In the genomic region with DNA sequence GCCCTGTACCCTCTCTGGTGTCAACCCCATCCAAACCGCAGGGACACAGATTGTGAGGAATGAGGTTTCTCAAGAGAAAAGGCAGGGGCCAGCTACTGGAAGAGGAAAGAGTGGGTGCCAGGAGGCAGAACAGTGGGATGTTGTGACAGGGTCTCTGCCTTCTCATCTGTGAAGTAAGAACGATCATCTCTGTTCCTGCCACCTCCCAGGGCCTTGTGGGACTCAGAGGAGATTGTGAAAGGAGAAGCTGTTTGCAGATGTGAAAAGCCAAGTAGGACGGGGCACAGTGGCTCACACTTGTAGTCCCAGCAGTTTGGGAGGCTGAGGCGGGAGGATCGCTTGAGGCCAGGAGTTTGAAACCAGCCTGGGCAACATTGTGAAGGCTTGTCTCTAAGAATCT, we compare ENCODE assay signal across 20 cellular contexts. TPM values are rescaled to one million over a fixed set of nuclear protein-coding genes. Genes with fewer than 3 reads are reported as not detected.
DNase-seq lines count a peak whose midpoint lies in the region; ATAC-seq, FAIRE-seq and TF ChIP-seq lines count a peak whose summit lies in the region.
"Had no signal": no experiment of that assay in that cellular context is flagged by ENCODE, and none has a peak within 500 bp of the region (broad histone marks: within the 10 kb centered on the region; RNA-seq: fewer than 3 reads in every experiment).

No MANE protein-coding gene starts in this region.

- no peak for DNase-seq in A549 (ENCODE audit: low read depth in 1 of 2, low spot score in 1 of 2)
- no peak for DNase-seq in neuronal stem cell (ENCODE audit: low spot score)
- DNase-seq in amygdala (lab: John Stamatoyannopoulos, UW): no peak
- no peak for DNase-seq in D721Med (ENCODE audit: insufficient read length, low spot score)
- DNase-seq: ACHN, EL, GF-D8, NCI-H1105 treated with DMSO at 0.1 percent for 48 hours, NCI-H2029 treated with DMSO at 0.1 percent for 48 hours, NCI-H2171, NCI-H345, NCI-H526 treated with DMSO at 0.1 percent for 48 hours, SHP77, SK-N-SH had no signal

- TF ChIP-seq EP300 in A549 (IDR thresholded peaks at IDR 0.05) (no peak), gastroesophageal sphincter (IDR thresholded peaks at IDR 0.05) (no peak)

- H3K4me3 ChIP-seq in A549 (no peak overlapping the region), BLaER1 (no peak overlapping the region), neuronal stem cell (ENCODE audit: low read length in 2 of 2) (no peak overlapping the region), gastroesophageal sphincter (no peak overlapping the region)

- peaks cover 56% of the 10 kb centered on the region for H4K20me1 ChIP-seq in BLaER1

- TF ChIP-seq POLR2A in A549 (IDR thresholded peaks at IDR 0.05; ENCODE audit: low read length) (no peak), gastroesophageal sphincter (IDR thresholded peaks at IDR 0.05) (no peak)

- H3K36me3 ChIP-seq in BLaER1 (peaks cover 91% of the 10 kb centered on the region), neuronal stem cell (replicated peaks in 1 of 2; ENCODE audit: control insufficient read depth in 2 of 2, insufficient read depth in 2 of 2, low read length in 2 of 2) (peaks cover 20 to 82% of the 10 kb centered on the region in 2 donors), gastroesophageal sphincter (peaks cover 0 to 75% of the 10 kb centered on the region in 2 donors)

- no peak overlapping the region for H3K4me3 Mint-ChIP-seq in activated T-helper 17 cell treated with anti-CD3 and anti-CD28 coated beads, Interleukin-2, amount 50 U/mL, for 72 hours
- H3K4me3 Mint-ChIP-seq: CD14-positive monocyte, IgD-negative memory B cell had no signal

- peak overlapping the region; percentile 11 to 100; a peak in 3 of 6 replicates for H3K27ac ChIP-seq in A549
- H3K27ac ChIP-seq in BLaER1: 0 out of 2 replicates have a peak overlapping the region, but pooled peaks have one; percentile 6
- H3K27ac ChIP-seq in neuronal stem cell (replicated peaks; ENCODE audit: low read length): no peak overlapping the region
- no peak overlapping the region for H3K27ac ChIP-seq in gastroesophageal sphincter

- POLR2A ChIA-PET in A549 (lab: Yijun Ruan, JAX): no interaction called here

- TF ChIP-seq RAD21 in A549 (conservative IDR thresholded peaks at IDR 0.05 in 1 of 2, IDR thresholded peaks at IDR 0.05 in 1 of 2): no peak

- H2BK5ac ChIP-seq in neuronal stem cell (ENCODE audit: low read length): no peak overlapping the region

- H3K79me1 ChIP-seq in neuronal stem cell (ENCODE audit: low read depth, low read length): peaks cover 7% of the 10 kb centered on the region

- FAIRE-seq in A549 (lab: Jason Lieb, UNC) (no peak), D721Med (lab: Jason Lieb, UNC) (no peak)
- FAIRE-seq: H1 had no signal

- H3K4me1 ChIP-seq in A549 (peaks cover 40% of the 10 kb centered on the region), BLaER1 (peaks cover 40% of the 10 kb centered on the region), neuronal stem cell (ENCODE audit: control insufficient read depth in 2 of 2, insufficient read depth in 1 of 2, low read depth in 1 of 2, low read length in 2 of 2) (peaks cover 8% of the 10 kb centered on the region in 2 donors), gastroesophageal sphincter (peaks cover 0 to 28% (median 9%) of the 10 kb centered on the region in 3 donors)

- no peaks in the 10 kb centered on the region for H3K9me3 Mint-ChIP-seq in activated T-helper 17 cell treated with anti-CD3 and anti-CD28 coated beads, Interleukin-2, amount 50 U/mL, for 72 hours
- H3K9me3 Mint-ChIP-seq: IgD-negative memory B cell had no signal

- H3K4me2 ChIP-seq in A549: no peak overlapping the region
- no peak overlapping the region for H3K4me2 ChIP-seq in BLaER1
- H3K4me2 ChIP-seq in neuronal stem cell (ENCODE audit: insufficient read depth, low read length, poor library complexity, severe bottlenecking): no peak overlapping the region
- H3K4me2 ChIP-seq: SK-N-SH had no signal

- no peak overlapping the region for H4K8ac ChIP-seq in neuronal stem cell (ENCODE audit: low read depth, low read length)

- CTCF ChIA-PET in A549 (lab: Yijun Ruan, JAX): interaction anchor here (0.9 to 25.8 kb wide), 7 partner anchors 10 to 227 kb away, joined by 3 to 480 read pairs (median 106); a partner anchor contains a TSS

- H3K18ac ChIP-seq in neuronal stem cell (ENCODE audit: low read length): no peak overlapping the region

- no peak overlapping the region for H2BK120ac ChIP-seq in neuronal stem cell (ENCODE audit: low read depth, low read length)

- no peak overlapping the region for H3K23ac ChIP-seq in neuronal stem cell (ENCODE audit: low read depth, low read length, poor library complexity)

- no peak overlapping the region for H2AK5ac ChIP-seq in neuronal stem cell (ENCODE audit: low read depth, low read length)

- no peak overlapping the region for H2AFZ ChIP-seq in neuronal stem cell (ENCODE audit: low read length)

- no peak overlapping the region for H2BK15ac ChIP-seq in neuronal stem cell (ENCODE audit: low read length)

- no peaks in the 10 kb centered on the region for H3K27me3 Mint-ChIP-seq in activated T-helper 17 cell treated with anti-CD3 and anti-CD28 coated beads, Interleukin-2, amount 50 U/mL, for 72 hours
- H3K27me3 Mint-ChIP-seq: IgD-negative memory B cell had no signal

- H3K9me3 ChIP-seq in A549 (no peaks in the 10 kb centered on the region), BLaER1 (no peaks in the 10 kb centered on the region), neuronal stem cell (replicated peaks in 1 of 2; ENCODE audit: control insufficient read depth in 2 of 2, insufficient read depth in 1 of 2, low read depth in 1 of 2, low read length in 2 of 2) (no peaks in the 10 kb centered on the region), gastroesophageal sphincter (no peaks in the 10 kb centered on the region)
- H3K9me3 ChIP-seq: SK-N-SH had no signal

- 92% methylated on average over 5 of the region's 5 CpGs for WGBS in A549 (ENCODE audit: missing lambda C conversion rate)
- WGBS in neuronal stem cell (ENCODE audit: extremely low coverage in 2 of 2, insufficient read length in 2 of 2, insufficient replicate concordance in 1 of 2), 2 donors: no CpG with 5 or more reads among the region's 5 CpGs
- WGBS in gastroesophageal sphincter (ENCODE audit: low coverage in 1 of 2), 2 donors: 88 to 100% methylated on average over 1 to 5 of the region's 5 CpGs

- H3K9ac ChIP-seq in BLaER1: 0 out of 2 replicates have a peak overlapping the region, but pooled peaks have one; percentile 2
- H3K9ac ChIP-seq in neuronal stem cell (ENCODE audit: low read depth, low read length, poor library complexity): peak overlapping the region; percentile 22
- H3K9ac ChIP-seq: SK-N-SH had no signal

- H3K14ac ChIP-seq in neuronal stem cell (ENCODE audit: low read length): no peak overlapping the region

- H3K27me3 ChIP-seq in BLaER1: no peaks in the 10 kb centered on the region
- H3K27me3 ChIP-seq in neuronal stem cell (ENCODE audit: control insufficient read depth in 3 of 3, insufficient read depth in 3 of 3, low read depth in 1 of 3, low read length in 3 of 3): no peaks in the 10 kb centered on the region
- no peaks in the 10 kb centered on the region for H3K27me3 ChIP-seq in gastroesophageal sphincter

- TF ChIP-seq CTCF in A549 (IDR thresholded peaks at IDR 0.05): no peak
- TF ChIP-seq CTCF in gastroesophageal sphincter (IDR thresholded peaks at IDR 0.05): no peak
- TF ChIP-seq CTCF in D721Med (IDR thresholded peaks at IDR 0.05; ENCODE audit: insufficient read depth, missing control alignments): no peak

- ATAC-seq in A549: no peak
- ATAC-seq in activated T-helper 17 cell treated with anti-CD3 and anti-CD28 coated beads, Interleukin-2, amount 50 U/mL, for 72 hours (replicated peaks): no peak
- ATAC-seq in gastroesophageal sphincter: no peak

- H3K4me1 Mint-ChIP-seq in activated T-helper 17 cell treated with anti-CD3 and anti-CD28 coated beads, Interleukin-2, amount 50 U/mL, for 72 hours: no peaks in the 10 kb centered on the region

- peaks cover 19% of the 10 kb centered on the region for H3K36me3 Mint-ChIP-seq in activated T-helper 17 cell treated with anti-CD3 and anti-CD28 coated beads, Interleukin-2, amount 50 U/mL, for 72 hours (ENCODE audit: low read depth)

- H4K91ac ChIP-seq in neuronal stem cell (ENCODE audit: low read depth, low read length, poor library complexity): no peak overlapping the region

- no peak overlapping the region for H3K4ac ChIP-seq in neuronal stem cell (ENCODE audit: low read length)

- H3K27ac Mint-ChIP-seq in activated T-helper 17 cell treated with anti-CD3 and anti-CD28 coated beads, Interleukin-2, amount 50 U/mL, for 72 hours: peak overlapping the region; percentile 32
- H3K27ac Mint-ChIP-seq: IgD-negative memory B cell had no signal

- H2BK12ac ChIP-seq in neuronal stem cell (ENCODE audit: low read length): no peak overlapping the region

TF ChIP-seq in A549, 52 proteins besides CTCF, POLR2A, EP300 and RAD21 (continues in another document):
- TF ChIP-seq FOSB (CRISPR knock-in tag; IDR thresholded peaks at IDR 0.05): no peak
- no peak for TF ChIP-seq JUNB (IDR thresholded peaks at IDR 0.05)
- TF ChIP-seq CEBPB (IDR thresholded peaks at IDR 0.05): no peak

RNA-seq across cellular contexts. Expression of a gene that starts 22.8 kb away (rescaled TPM):
- polyA plus RNA-seq in A549 (2011; rRNA removed) (109 and 157 TPM in 2 replicates), A549 (2017; fragmentation: RNase III; extraction: RNeasy Plus Mini Kit Qiagen cat#74134 plus additional on column Dnase treatment) (146 to 160 TPM (median 150 TPM) in 3 replicates)
- polyA plus RNA-seq in A549 (2012; cell fraction: cytosol; rRNA removed): 170 and 222 TPM in 2 replicates
- 83.2 and 128 TPM in 2 replicates for polyA plus RNA-seq in A549 (2012; cell fraction: nucleus; rRNA removed)
- 62.0 and 65.1 TPM in 2 replicates for polyA minus RNA-seq in A549 (2011; rRNA and poly(A)+ RNA removed)
- 10 to 100 TPM; 31.8 to 64.9 TPM for total RNA-seq in activated T-helper 17 cell treated with anti-CD3 and anti-CD28 coated beads, Interleukin-2, amount 50 U/mL, for 72 hours
- 88.1 TPM for polyA plus RNA-seq in neuronal stem cell (2013, experiment 1 of 2)
- 87.5 TPM for polyA plus RNA-seq in neuronal stem cell (2013, experiment 2 of 2)
- 10 to 100 TPM; 14.7 to 34.9 (median 22.5) TPM for total RNA-seq in gastroesophageal sphincter

RNA-seq across cellular contexts. Expression of a gene that starts 47.1 kb away (rescaled TPM):
- polyA plus RNA-seq in A549 (2011; rRNA removed): 297 and 389 TPM in 2 replicates
- 250 and 288 TPM in 2 replicates for polyA plus RNA-seq in A549 (2012; cell fraction: cytosol; rRNA removed)
- 64.3 and 84.3 TPM in 2 replicates for polyA plus RNA-seq in A549 (2012; cell fraction: nucleus; rRNA removed)
- polyA plus RNA-seq in A549 (2017; fragmentation: RNase III; extraction: RNeasy Plus Mini Kit Qiagen cat#74134 plus additional on column Dnase treatment): 323 to 344 TPM (median 328 TPM) in 3 replicates
- polyA minus RNA-seq in A549 (2011; rRNA and poly(A)+ RNA removed): 107 and 112 TPM in 2 replicates
- 100 to 1,000 TPM; 123 to 163 TPM for total RNA-seq in activated T-helper 17 cell treated with anti-CD3 and anti-CD28 coated beads, Interleukin-2, amount 50 U/mL, for 72 hours
- polyA plus RNA-seq in neuronal stem cell (2013, experiment 1 of 2): 82.7 TPM
- 83.3 TPM for polyA plus RNA-seq in neuronal stem cell (2013, experiment 2 of 2)
- 100 to 1,000 TPM in 3 of 4 donors, 10 to 100 TPM in 1; 94.0 to 163 (median 124) TPM for total RNA-seq in gastroesophageal sphincter

Comparison
In these comparisons a context has a peak if more than half of its experiments do, and no peak if none do; other contexts are left out.
1. H3K27ac ChIP-seq: peak in A549 (2 of 2) and BLaER1 (single experiment); none in neuronal stem cell (single experiment) and gastroesophageal sphincter (0 of 4).